In the genomic region with DNA sequence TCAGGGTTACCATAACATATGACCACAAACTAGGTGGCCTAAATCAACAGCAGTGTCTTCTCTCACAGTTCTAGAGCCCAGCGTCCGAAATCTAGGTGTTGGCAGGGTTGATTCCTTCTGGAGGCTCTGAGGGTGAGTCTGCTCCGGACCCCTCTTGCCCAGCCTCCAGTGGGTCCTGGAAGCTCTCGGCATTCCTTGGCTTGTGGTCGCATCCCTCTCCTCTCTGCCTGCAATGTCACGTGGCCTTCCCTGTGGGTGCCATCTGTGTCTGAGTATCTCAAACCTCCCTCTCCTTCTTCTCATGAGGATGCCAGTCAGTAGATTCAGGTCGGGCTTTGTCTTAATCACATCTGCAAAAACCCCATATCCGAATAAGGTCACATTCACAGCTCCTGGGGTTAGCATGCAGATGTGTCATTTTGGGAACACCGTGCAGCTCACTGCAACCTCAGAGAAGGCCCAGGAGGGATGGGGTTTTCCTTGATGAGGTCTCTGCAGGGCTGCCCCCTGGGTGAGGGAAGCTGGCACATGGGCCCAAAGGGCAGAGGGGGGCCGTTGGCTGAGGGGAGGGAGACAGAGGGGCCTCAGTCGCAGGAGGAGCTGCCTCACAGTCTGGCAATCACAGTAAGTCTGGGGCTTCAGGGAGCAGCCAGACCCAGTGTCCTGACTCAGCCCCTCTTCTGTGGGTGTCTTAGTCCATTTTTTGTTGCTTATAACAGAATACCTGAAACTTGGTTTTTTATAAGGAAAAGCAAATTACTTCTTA, we compare ENCODE assay signal across 1 cellular context.
TF ChIP-seq lines count a peak whose summit lies in the region.

No MANE protein-coding gene starts in this region.

TF ChIP-seq in WTC11, 78 proteins besides CTCF, POLR2A, EP300 and RAD21 (continued from another document):
- TF ChIP-seq, protein P1, sequence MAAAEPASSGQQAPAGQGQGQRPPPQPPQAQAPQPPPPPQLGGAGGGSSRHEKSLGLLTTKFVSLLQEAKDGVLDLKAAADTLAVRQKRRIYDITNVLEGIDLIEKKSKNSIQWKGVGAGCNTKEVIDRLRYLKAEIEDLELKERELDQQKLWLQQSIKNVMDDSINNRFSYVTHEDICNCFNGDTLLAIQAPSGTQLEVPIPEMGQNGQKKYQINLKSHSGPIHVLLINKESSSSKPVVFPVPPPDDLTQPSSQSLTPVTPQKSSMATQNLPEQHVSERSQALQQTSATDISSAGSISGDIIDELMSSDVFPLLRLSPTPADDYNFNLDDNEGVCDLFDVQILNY (CRISPR knock-in tag; IDR thresholded peaks at IDR 0.05) = no peak
- TF ChIP-seq, protein P2, sequence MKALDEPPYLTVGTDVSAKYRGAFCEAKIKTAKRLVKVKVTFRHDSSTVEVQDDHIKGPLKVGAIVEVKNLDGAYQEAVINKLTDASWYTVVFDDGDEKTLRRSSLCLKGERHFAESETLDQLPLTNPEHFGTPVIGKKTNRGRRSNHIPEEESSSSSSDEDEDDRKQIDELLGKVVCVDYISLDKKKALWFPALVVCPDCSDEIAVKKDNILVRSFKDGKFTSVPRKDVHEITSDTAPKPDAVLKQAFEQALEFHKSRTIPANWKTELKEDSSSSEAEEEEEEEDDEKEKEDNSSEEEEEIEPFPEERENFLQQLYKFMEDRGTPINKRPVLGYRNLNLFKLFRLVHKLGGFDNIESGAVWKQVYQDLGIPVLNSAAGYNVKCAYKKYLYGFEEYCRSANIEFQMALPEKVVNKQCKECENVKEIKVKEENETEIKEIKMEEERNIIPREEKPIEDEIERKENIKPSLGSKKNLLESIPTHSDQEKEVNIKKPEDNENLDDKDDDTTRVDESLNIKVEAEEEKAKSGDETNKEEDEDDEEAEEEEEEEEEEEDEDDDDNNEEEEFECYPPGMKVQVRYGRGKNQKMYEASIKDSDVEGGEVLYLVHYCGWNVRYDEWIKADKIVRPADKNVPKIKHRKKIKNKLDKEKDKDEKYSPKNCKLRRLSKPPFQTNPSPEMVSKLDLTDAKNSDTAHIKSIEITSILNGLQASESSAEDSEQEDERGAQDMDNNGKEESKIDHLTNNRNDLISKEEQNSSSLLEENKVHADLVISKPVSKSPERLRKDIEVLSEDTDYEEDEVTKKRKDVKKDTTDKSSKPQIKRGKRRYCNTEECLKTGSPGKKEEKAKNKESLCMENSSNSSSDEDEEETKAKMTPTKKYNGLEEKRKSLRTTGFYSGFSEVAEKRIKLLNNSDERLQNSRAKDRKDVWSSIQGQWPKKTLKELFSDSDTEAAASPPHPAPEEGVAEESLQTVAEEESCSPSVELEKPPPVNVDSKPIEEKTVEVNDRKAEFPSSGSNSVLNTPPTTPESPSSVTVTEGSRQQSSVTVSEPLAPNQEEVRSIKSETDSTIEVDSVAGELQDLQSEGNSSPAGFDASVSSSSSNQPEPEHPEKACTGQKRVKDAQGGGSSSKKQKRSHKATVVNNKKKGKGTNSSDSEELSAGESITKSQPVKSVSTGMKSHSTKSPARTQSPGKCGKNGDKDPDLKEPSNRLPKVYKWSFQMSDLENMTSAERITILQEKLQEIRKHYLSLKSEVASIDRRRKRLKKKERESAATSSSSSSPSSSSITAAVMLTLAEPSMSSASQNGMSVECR (CRISPR knock-in tag; IDR thresholded peaks at IDR 0.05; ENCODE audit: borderline replicate concordance) = no peak
- TF ChIP-seq, protein P3, sequence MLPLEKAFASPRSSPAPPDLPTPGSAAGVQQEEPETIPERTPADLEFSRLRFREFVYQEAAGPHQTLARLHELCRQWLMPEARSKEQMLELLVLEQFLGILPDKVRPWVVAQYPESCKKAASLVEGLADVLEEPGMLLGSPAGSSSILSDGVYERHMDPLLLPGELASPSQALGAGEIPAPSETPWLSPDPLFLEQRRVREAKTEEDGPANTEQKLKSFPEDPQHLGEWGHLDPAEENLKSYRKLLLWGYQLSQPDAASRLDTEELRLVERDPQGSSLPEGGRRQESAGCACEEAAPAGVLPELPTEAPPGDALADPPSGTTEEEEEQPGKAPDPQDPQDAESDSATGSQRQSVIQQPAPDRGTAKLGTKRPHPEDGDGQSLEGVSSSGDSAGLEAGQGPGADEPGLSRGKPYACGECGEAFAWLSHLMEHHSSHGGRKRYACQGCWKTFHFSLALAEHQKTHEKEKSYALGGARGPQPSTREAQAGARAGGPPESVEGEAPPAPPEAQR (CRISPR knock-in tag; IDR thresholded peaks at IDR 0.05) = no peak
- no peak for TF ChIP-seq CREB1 (CRISPR knock-in tag; IDR thresholded peaks at IDR 0.05)
- TF ChIP-seq ZNF263 (CRISPR knock-in tag; IDR thresholded peaks at IDR 0.05; ENCODE audit: low read depth) = no peak
- no peak for TF ChIP-seq JAZF1 (CRISPR knock-in tag; IDR thresholded peaks at IDR 0.05)
- TF ChIP-seq ZNF671 (CRISPR knock-in tag; IDR thresholded peaks at IDR 0.05) = no peak
